ENCODE assay signal across 12 cellular contexts in genomic region chr9:135226369-135227050, GRCh38.
"Had no signal": no experiment of that assay in that cellular context is flagged by ENCODE, and none has a peak within 500 bp of the region (broad histone marks: within the 10 kb centered on the region; RNA-seq: fewer than 3 reads in every experiment).

No MANE protein-coding gene starts in this region.

- H3K27ac ChIP-seq: gastroesophageal sphincter, thyroid gland, uterus had no signal

- H3K9me3 ChIP-seq: gastroesophageal sphincter, thyroid gland, uterus had no signal

- ATAC-seq: gastroesophageal sphincter; left ventricle myocardium superior; stimulated activated memory B cell treated with anti-CD40 and anti-IgM and Interleukin-4, amounts not matched to agents 10 μg/mL and 1 μg/mL and 100 μg/mL, for 72 hours had no signal

- H3K36me3 ChIP-seq: gastroesophageal sphincter, thyroid gland, uterus had no signal

- H3K4me1 ChIP-seq: gastroesophageal sphincter, thyroid gland, uterus had no signal

- DNase-seq: activated CD4-positive, CD25-positive, alpha-beta regulatory T cell treated with anti-CD3 and anti-CD28 coated beads, Interleukin-2, amount 50 U/mL, for 72 hours; activated naive CD4-positive, alpha-beta T cell; activated naive CD8-positive, alpha-beta T cell treated with anti-CD3 and anti-CD28 coated beads, Interleukin-2, amount 10 ng/mL, durations not matched to agents 7 days and 5 days; nephron progenitor cell; stimulated activated CD4-positive, alpha-beta T cell treated with anti-CD3 and anti-CD28 coated beads, Interleukin-2, amount 100 ng/mL, for 48 hours; T-helper 1 cell; T1000; thyroid gland; uterus had no signal

- H3K27me3 ChIP-seq: thyroid gland, uterus had no signal

- H3K4me3 ChIP-seq: gastroesophageal sphincter, thyroid gland, uterus had no signal
